ENCODE assay signal across 1 cellular context in genomic region chr17:70022175-70022574, GRCh38.
TF ChIP-seq lines count a peak whose summit lies in the region.

No MANE protein-coding gene starts in this region.

TF ChIP-seq in GM23338, 12 proteins besides CTCF, POLR2A, EP300 and RAD21 (continued from another document):
- TF ChIP-seq, protein P1, sequence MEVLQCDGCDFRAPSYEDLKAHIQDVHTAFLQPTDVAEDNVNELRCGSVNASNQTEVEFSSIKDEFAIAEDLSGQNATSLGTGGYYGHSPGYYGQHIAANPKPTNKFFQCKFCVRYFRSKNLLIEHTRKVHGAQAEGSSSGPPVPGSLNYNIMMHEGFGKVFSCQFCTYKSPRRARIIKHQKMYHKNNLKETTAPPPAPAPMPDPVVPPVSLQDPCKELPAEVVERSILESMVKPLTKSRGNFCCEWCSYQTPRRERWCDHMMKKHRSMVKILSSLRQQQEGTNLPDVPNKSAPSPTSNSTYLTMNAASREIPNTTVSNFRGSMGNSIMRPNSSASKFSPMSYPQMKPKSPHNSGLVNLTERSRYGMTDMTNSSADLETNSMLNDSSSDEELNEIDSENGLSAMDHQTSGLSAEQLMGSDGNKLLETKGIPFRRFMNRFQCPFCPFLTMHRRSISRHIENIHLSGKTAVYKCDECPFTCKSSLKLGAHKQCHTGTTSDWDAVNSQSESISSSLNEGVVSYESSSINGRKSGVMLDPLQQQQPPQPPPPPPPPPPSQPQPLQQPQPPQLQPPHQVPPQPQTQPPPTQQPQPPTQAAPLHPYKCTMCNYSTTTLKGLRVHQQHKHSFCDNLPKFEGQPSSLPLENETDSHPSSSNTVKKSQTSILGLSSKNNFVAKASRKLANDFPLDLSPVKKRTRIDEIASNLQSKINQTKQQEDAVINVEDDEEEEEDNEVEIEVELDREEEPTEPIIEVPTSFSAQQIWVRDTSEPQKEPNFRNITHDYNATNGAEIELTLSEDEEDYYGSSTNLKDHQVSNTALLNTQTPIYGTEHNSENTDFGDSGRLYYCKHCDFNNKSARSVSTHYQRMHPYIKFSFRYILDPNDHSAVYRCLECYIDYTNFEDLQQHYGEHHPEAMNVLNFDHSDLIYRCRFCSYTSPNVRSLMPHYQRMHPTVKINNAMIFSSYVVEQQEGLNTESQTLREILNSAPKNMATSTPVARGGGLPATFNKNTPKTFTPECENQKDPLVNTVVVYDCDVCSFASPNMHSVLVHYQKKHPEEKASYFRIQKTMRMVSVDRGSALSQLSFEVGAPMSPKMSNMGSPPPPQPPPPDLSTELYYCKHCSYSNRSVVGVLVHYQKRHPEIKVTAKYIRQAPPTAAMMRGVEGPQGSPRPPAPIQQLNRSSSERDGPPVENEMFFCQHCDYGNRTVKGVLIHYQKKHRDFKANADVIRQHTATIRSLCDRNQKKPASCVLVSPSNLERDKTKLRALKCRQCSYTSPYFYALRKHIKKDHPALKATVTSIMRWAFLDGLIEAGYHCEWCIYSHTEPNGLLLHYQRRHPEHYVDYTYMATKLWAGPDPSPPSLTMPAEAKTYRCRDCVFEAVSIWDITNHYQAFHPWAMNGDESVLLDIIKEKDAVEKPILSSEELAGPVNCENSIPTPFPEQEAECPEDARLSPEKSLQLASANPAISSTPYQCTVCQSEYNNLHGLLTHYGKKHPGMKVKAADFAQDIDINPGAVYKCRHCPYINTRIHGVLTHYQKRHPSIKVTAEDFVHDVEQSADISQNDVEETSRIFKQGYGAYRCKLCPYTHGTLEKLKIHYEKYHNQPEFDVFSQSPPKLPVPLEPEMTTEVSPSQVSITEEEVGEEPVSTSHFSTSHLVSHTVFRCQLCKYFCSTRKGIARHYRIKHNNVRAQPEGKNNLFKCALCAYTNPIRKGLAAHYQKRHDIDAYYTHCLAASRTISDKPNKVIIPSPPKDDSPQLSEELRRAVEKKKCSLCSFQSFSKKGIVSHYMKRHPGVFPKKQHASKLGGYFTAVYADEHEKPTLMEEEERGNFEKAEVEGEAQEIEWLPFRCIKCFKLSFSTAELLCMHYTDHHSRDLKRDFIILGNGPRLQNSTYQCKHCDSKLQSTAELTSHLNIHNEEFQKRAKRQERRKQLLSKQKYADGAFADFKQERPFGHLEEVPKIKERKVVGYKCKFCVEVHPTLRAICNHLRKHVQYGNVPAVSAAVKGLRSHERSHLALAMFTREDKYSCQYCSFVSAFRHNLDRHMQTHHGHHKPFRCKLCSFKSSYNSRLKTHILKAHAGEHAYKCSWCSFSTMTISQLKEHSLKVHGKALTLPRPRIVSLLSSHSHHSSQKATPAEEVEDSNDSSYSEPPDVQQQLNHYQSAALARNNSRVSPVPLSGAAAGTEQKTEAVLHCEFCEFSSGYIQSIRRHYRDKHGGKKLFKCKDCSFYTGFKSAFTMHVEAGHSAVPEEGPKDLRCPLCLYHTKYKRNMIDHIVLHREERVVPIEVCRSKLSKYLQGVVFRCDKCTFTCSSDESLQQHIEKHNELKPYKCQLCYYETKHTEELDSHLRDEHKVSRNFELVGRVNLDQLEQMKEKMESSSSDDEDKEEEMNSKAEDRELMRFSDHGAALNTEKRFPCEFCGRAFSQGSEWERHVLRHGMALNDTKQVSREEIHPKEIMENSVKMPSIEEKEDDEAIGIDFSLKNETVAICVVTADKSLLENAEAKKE (CRISPR knock-in tag; IDR thresholded peaks at IDR 0.05), result no peak
- TF ChIP-seq ZNF331 (CRISPR knock-in tag; IDR thresholded peaks at IDR 0.05; ENCODE audit: low read depth) (no peak), ZNF114 (CRISPR knock-in tag; IDR thresholded peaks at IDR 0.05) (no peak), EZH2phosphoT487 (IDR thresholded peaks at IDR 0.05; ENCODE audit: unreplicated experiment) (no peak), POLR2AphosphoS5 (IDR thresholded peaks at IDR 0.05; ENCODE audit: low read depth) (no peak), EZH2 (IDR thresholded peaks at IDR 0.05; ENCODE audit: low read depth, unreplicated experiment) (no peak)
- TF ChIP-seq, protein P2, sequence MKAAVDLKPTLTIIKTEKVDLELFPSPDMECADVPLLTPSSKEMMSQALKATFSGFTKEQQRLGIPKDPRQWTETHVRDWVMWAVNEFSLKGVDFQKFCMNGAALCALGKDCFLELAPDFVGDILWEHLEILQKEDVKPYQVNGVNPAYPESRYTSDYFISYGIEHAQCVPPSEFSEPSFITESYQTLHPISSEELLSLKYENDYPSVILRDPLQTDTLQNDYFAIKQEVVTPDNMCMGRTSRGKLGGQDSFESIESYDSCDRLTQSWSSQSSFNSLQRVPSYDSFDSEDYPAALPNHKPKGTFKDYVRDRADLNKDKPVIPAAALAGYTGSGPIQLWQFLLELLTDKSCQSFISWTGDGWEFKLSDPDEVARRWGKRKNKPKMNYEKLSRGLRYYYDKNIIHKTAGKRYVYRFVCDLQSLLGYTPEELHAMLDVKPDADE (IDR thresholded peaks at IDR 0.05), result no peak
